Comparison of ENCODE assay signal across 11 cellular contexts in the genomic region with DNA sequence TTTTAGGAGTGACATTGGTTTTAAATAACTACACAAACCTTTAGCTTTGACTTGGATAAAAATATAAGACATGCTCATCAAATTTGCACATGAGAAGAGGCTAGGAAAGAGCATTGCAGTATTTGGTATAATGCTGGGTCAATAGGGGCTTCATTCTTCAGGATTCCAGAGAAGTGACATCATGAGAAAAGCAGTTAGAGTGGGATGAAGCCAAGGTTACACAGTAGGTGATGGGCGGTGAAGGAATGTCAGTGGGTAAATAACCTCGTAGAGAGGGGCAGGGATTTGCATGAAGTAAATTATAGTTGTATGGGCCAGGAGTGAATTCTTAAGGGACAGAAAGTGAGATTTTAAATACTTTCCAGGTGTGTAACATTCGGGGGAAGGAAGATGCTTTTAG.
DNase-seq lines count a peak whose midpoint lies in the region; ATAC-seq and TF ChIP-seq lines count a peak whose summit lies in the region.
"Had no signal": no experiment of that assay in that cellular context is flagged by ENCODE, and none has a peak within 500 bp of the region (broad histone marks: within the 10 kb centered on the region; RNA-seq: fewer than 3 reads in every experiment).

No MANE protein-coding gene starts in this region.

- H3K9me2 ChIP-seq in GM23338 (ENCODE audit: insufficient read depth) = no peaks in the 10 kb centered on the region; the same call in 1 of the 2 replicates

- TF ChIP-seq POLR2A in gastroesophageal sphincter (IDR thresholded peaks at IDR 0.05) = no peak

- H3K27me3 Mint-ChIP-seq in GM23338 (ENCODE audit: insufficient read depth, low read depth, poor library complexity) = peaks cover 2% of the 10 kb centered on the region
- no peaks in the 10 kb centered on the region for H3K27me3 Mint-ChIP-seq in activated CD8-positive, alpha-beta memory T cell treated with anti-CD3 and anti-CD28 coated beads, Interleukin-2, amount 10 ng/mL, durations not matched to agents 7 days and 5 days

- TF ChIP-seq CTCF in GM23338 (conservative IDR thresholded peaks at IDR 0.05; ENCODE audit: low read depth in 2 of 2) (no peak), gastroesophageal sphincter (IDR thresholded peaks at IDR 0.05) (no peak), osteoblast (IDR thresholded peaks at IDR 0.05; ENCODE audit: extremely low read depth, low read depth, low read length) (no peak)

- no peak overlapping the region for H3K4me2 ChIP-seq in GM23338
- peak overlapping the region; percentile 9 for H3K4me2 ChIP-seq in osteoblast (ENCODE audit: insufficient read depth, low read length)

- H3K27me3 ChIP-seq in GM23338 (ENCODE audit: insufficient read depth) (no peaks in the 10 kb centered on the region), gastroesophageal sphincter (no peaks in the 10 kb centered on the region), osteoblast (ENCODE audit: insufficient read depth, low read length) (no peaks in the 10 kb centered on the region)

- no peaks in the 10 kb centered on the region for H3F3A ChIP-seq in GM23338 (replicated peaks; ENCODE audit: low read depth)

- no peak overlapping the region for H3K4me3 ChIP-seq in GM23338
- no peak overlapping the region for H3K4me3 ChIP-seq in gastroesophageal sphincter
- H3K4me3 ChIP-seq in osteoblast (ENCODE audit: insufficient read depth, low read length) = no peak overlapping the region

- CTCF ChIA-PET in activated CD8-positive, alpha-beta memory T cell treated with anti-CD3 and anti-CD28 coated beads, Interleukin-2, amount 10 ng/mL, durations not matched to agents 7 days and 5 days (lab: Charles Lee) = no interaction called here

- H2AFZ ChIP-seq in GM23338 (no peak overlapping the region), osteoblast (ENCODE audit: low read length) (no peak overlapping the region)

- H4K20me1 ChIP-seq in GM23338 (replicated peaks; ENCODE audit: insufficient read depth) = no peaks in the 10 kb centered on the region
- no peaks in the 10 kb centered on the region for H4K20me1 ChIP-seq in osteoblast (ENCODE audit: insufficient read depth, low read length)

- peak overlapping the region; percentile 71 for H3K27ac Mint-ChIP-seq in GM23338
- H3K27ac Mint-ChIP-seq in activated CD8-positive, alpha-beta memory T cell treated with anti-CD3 and anti-CD28 coated beads, Interleukin-2, amount 10 ng/mL, durations not matched to agents 7 days and 5 days = no peak overlapping the region

- H3K27ac ChIP-seq in GM23338 (ENCODE audit: low read depth) (no peak overlapping the region), gastroesophageal sphincter (peak overlapping the region in 3 of 4 donors; percentile 17 to 72 (median 55)), osteoblast (ENCODE audit: low read depth, low read length) (peak overlapping the region; percentile 26)

- peaks cover 12% of the 10 kb centered on the region for H3K4me1 Mint-ChIP-seq in GM23338
- no peaks in the 10 kb centered on the region for H3K4me1 Mint-ChIP-seq in activated CD8-positive, alpha-beta memory T cell treated with anti-CD3 and anti-CD28 coated beads, Interleukin-2, amount 10 ng/mL, durations not matched to agents 7 days and 5 days

- H3K36me3 ChIP-seq in GM23338 (ENCODE audit: insufficient read depth) (no peaks in the 10 kb centered on the region), gastroesophageal sphincter (no peaks in the 10 kb centered on the region), osteoblast (ENCODE audit: insufficient read depth, low read length) (no peaks in the 10 kb centered on the region)

- no peaks in the 10 kb centered on the region for H3K79me2 ChIP-seq in GM23338 (replicated peaks; ENCODE audit: insufficient read depth)
- H3K79me2 ChIP-seq in osteoblast (ENCODE audit: insufficient read depth, low read length) = no peaks in the 10 kb centered on the region

- no peaks in the 10 kb centered on the region for H3K36me3 Mint-ChIP-seq in GM23338 (ENCODE audit: low read depth)
- no peaks in the 10 kb centered on the region for H3K36me3 Mint-ChIP-seq in activated CD8-positive, alpha-beta memory T cell treated with anti-CD3 and anti-CD28 coated beads, Interleukin-2, amount 10 ng/mL, durations not matched to agents 7 days and 5 days

- no peak overlapping the region for H3K4me3 Mint-ChIP-seq in GM23338
- no peak overlapping the region for H3K4me3 Mint-ChIP-seq in activated CD8-positive, alpha-beta memory T cell treated with anti-CD3 and anti-CD28 coated beads, Interleukin-2, amount 10 ng/mL, durations not matched to agents 7 days and 5 days

- 29 to 39% methylated on average over 3 of the region's 3 CpGs for WGBS in gastroesophageal sphincter (ENCODE audit: low coverage in 1 of 2), 2 donors

- peak; percentile 95 for ATAC-seq in GM23338
- no peak for ATAC-seq in gastroesophageal sphincter
- ATAC-seq in activated CD8-positive, alpha-beta memory T cell treated with anti-CD3 and anti-CD28 coated beads, Interleukin-2, amount 10 ng/mL, durations not matched to agents 7 days and 5 days = no peak
- ATAC-seq in GM18511 (IDR thresholded peaks at IDR 0.05; ENCODE audit: unreplicated experiment) = no peak
- no peak for ATAC-seq in GM21723 (IDR thresholded peaks at IDR 0.05; ENCODE audit: unreplicated experiment)

- no peaks in the 10 kb centered on the region for H3K9me3 ChIP-seq in gastroesophageal sphincter
- no peaks in the 10 kb centered on the region for H3K9me3 ChIP-seq in osteoblast (ENCODE audit: low read depth, low read length)

- no peaks in the 10 kb centered on the region for H3K9me3 Mint-ChIP-seq in GM23338
- no peaks in the 10 kb centered on the region for H3K9me3 Mint-ChIP-seq in activated CD8-positive, alpha-beta memory T cell treated with anti-CD3 and anti-CD28 coated beads, Interleukin-2, amount 10 ng/mL, durations not matched to agents 7 days and 5 days (ENCODE audit: low read depth)

- H3K4me1 ChIP-seq in GM23338 (ENCODE audit: insufficient read depth) (peaks cover 6% of the 10 kb centered on the region; the same call in 1 of the 2 replicates), gastroesophageal sphincter (peaks cover 0 to 28% (median 7%) of the 10 kb centered on the region in 3 donors), osteoblast (ENCODE audit: insufficient read depth, low read length) (peaks cover 19% of the 10 kb centered on the region)

- peak; percentile 78 for DNase-seq in GM23338 (ENCODE audit: low spot score)
- peak; percentile 38 for DNase-seq in RPMI7951 (ENCODE audit: low read depth)
- peak; percentile 37 for DNase-seq in osteoblast (ENCODE audit: insufficient read length, low spot score, missing footprints)
- DNase-seq in activated CD8-positive, alpha-beta memory T cell treated with anti-CD3 and anti-CD28 coated beads, Interleukin-2, amount 10 ng/mL, durations not matched to agents 7 days and 5 days = no peak
- no peak for DNase-seq in DMS53 treated with DMSO at 0.1 percent for 48 hours (lab: John Stamatoyannopoulos, UW; ENCODE audit: unreplicated experiment)
- DNase-seq: cortex of kidney, DMS153, hypothalamus had no signal

- TF ChIP-seq EP300 in gastroesophageal sphincter (IDR thresholded peaks at IDR 0.05) = no peak

Comparison
In these comparisons a context has a peak if more than half of its experiments do, and no peak if none do; other contexts are left out.
1. DNase-seq: peak in GM23338 (single experiment), RPMI7951 (single experiment) and osteoblast (single experiment); none in activated CD8-positive, alpha-beta memory T cell treated with anti-CD3 and anti-CD28 coated beads, Interleukin-2, amount 10 ng/mL, durations not matched to agents 7 days and 5 days (single experiment) and DMS53 treated with DMSO at 0.1 percent for 48 hours (single experiment).